Comparison of ENCODE assay signal across 1 cellular context in genomic region chr7:128862571-128863432, GRCh38.
A peak's percentile ranks its signal among the peaks of the same experiment; 100 is the strongest.
TF ChIP-seq lines count a peak whose summit lies in the region.

TSS of gene ATP6V1F (plus strand) at chr7:128862856. CDS start at chr7:128862905, 49 bp downstream.

TF ChIP-seq in HepG2, 621 proteins besides CTCF, POLR2A, EP300 and RAD21 (continued from another document and continues in another):
- TF ChIP-seq KIAA2018 (CRISPR knock-in tag; IDR thresholded peaks at IDR 0.05; ENCODE audit: borderline replicate concordance) (0 out of 2 replicates have a peak, but pooled peaks have one; percentile 55), ZNF337 (CRISPR knock-in tag; IDR thresholded peaks at IDR 0.05; ENCODE audit: borderline replicate concordance, low read depth) (no peak), ATF7-NPFF (CRISPR knock-in tag; IDR thresholded peaks at IDR 0.05; ENCODE audit: low read depth) (0 out of 2 replicates have a peak, but pooled peaks have one; percentile 43), DNMT1 (CRISPR knock-in tag; IDR thresholded peaks at IDR 0.05) (peak; percentile 62; the same call in 1 of the 2 replicates), KLF16 (CRISPR knock-in tag; IDR thresholded peaks at IDR 0.05) (no peak; a peak in 2 of 4 replicates), ATF3 (CRISPR knock-in tag; IDR thresholded peaks at IDR 0.05) (peak; percentile 40; the same call in 1 of the 2 replicates), KAT8 (CRISPR knock-in tag; IDR thresholded peaks at IDR 0.05) (peak; percentile 57; the same call in 1 of the 2 replicates), CREB3 (CRISPR knock-in tag; IDR thresholded peaks at IDR 0.05) (no peak), PCBP1 (IDR thresholded peaks at IDR 0.05; ENCODE audit: borderline replicate concordance, low read depth, low read length) (0 out of 2 replicates have a peak, but pooled peaks have one; percentile 53), ZNF274 (CRISPR knock-in tag; IDR thresholded peaks at IDR 0.05) (peak; percentile 50; the same call in 1 of the 2 replicates), ZGPAT (CRISPR knock-in tag; IDR thresholded peaks at IDR 0.05) (peak; percentile 36), ATF7 (IDR thresholded peaks at IDR 0.05) (no peak), ATF7 (CRISPR knock-in tag; IDR thresholded peaks at IDR 0.05) (0 out of 2 replicates have a peak, but pooled peaks have one; percentile 56), POLR2G (IDR thresholded peaks at IDR 0.05; ENCODE audit: low read depth, low read length) (peak; percentile 74), ZNF317 (CRISPR knock-in tag; IDR thresholded peaks at IDR 0.05) (no peak), ZNF143 (CRISPR knock-in tag; IDR thresholded peaks at IDR 0.05) (peak; percentile 95), ATF6 (CRISPR knock-in tag; conservative IDR thresholded peaks at IDR 0.05) (no peak), NFIC (IDR thresholded peaks at IDR 0.05; ENCODE audit: low read length) (no peak), HES4 (CRISPR knock-in tag; IDR thresholded peaks at IDR 0.05; ENCODE audit: borderline replicate concordance) (peak; percentile 49; the same call in 1 of the 2 replicates), ZNF580 (CRISPR knock-in tag; IDR thresholded peaks at IDR 0.05; ENCODE audit: borderline replicate concordance, low read depth) (0 out of 2 replicates have a peak, but pooled peaks have one; percentile 26), ZNF740 (CRISPR knock-in tag; IDR thresholded peaks at IDR 0.05) (0 out of 2 replicates have a peak, but pooled peaks have one; percentile 78), MATR3 (CRISPR knock-in tag; IDR thresholded peaks at IDR 0.05) (no peak), ATM (IDR thresholded peaks at IDR 0.05; ENCODE audit: borderline replicate concordance) (no peak), ZNF772 (CRISPR knock-in tag; IDR thresholded peaks at IDR 0.05) (peak; percentile 54; the same call in 1 of the 2 replicates), PATZ1 (CRISPR knock-in tag; IDR thresholded peaks at IDR 0.05) (peak; percentile 45; the same call in 1 of the 2 replicates), KLF12 (CRISPR knock-in tag; IDR thresholded peaks at IDR 0.05; ENCODE audit: borderline replicate concordance) (no peak), HOXA3 (CRISPR knock-in tag; IDR thresholded peaks at IDR 0.05) (peak; percentile 32; the same call in 1 of the 2 replicates), HINFP (CRISPR knock-in tag; IDR thresholded peaks at IDR 0.05; ENCODE audit: low read depth) (peak; percentile 73), ZNF597 (CRISPR knock-in tag; IDR thresholded peaks at IDR 0.05) (no peak), GABPB1 (CRISPR knock-in tag; IDR thresholded peaks at IDR 0.05) (peak; percentile 74), ZNF574 (CRISPR knock-in tag; IDR thresholded peaks at IDR 0.05) (peak; percentile 12; the same call in 1 of the 2 replicates), NFE2L2 (IDR thresholded peaks at IDR 0.05; ENCODE audit: low read length) (no peak)
